In the genomic region with DNA sequence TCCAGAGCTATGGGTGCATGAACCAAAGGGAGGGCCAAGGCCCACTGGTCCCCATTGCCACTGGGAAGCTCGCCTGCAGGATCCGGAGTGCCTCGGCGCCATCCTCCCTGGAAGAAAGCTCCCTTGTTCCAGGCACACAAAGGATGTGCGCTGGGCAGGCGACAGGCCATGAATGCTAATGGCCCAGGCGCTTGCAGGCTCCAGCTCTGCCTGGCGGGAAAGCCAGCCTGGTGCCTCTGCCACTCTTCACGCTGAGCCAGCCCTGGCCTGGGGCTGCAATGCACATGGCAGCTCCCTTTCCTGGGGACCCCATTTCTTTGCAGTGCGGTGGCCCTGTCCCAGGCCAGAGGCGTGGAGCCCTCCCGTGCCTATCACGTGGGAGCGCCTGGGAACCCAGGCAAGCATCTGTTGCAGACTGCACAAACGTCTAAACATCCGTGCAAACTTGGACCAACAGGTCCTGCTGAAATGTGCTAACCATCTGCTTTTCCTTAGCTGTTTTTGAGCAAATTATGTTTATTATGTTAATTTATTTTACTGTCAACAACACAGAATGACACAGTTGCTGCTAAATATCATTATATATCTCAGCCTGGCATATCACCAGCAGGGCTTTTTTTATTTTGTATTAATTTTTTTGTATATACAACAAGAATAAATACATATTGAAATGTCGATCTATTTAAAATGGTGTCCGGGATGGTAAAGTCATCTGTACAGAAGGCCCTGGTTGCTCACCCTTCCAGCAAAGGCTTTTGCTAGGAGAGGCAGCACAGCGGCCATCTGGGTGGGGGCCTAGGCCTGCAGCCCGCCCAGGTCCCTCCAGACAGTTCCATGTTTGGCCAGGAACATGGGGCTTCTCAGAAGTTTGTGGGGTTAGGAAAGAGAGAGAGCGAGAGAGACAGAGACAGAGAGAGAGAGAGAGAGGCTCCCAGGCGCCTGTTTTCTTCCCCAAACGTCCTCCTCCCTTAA, we compare ENCODE assay signal across 12 cellular contexts.
DNase-seq lines count a peak whose midpoint lies in the region; TF ChIP-seq lines count a peak whose summit lies in the region.
"Had no signal": no experiment of that assay in that cellular context is flagged by ENCODE, and none has a peak within 500 bp of the region (broad histone marks: within the 10 kb centered on the region; RNA-seq: fewer than 3 reads in every experiment).

No MANE protein-coding gene starts in this region.

- H3K27ac ChIP-seq in left ventricle myocardium inferior (replicated peaks) (peak overlapping the region; percentile 97), urinary bladder (ENCODE audit: low read depth) (peak overlapping the region; percentile 53), brain microvascular endothelial cell (no peak overlapping the region)

- TF ChIP-seq CTCF in left ventricle myocardium inferior (IDR thresholded peaks at IDR 0.05; ENCODE audit: borderline replicate concordance) (no peak), brain microvascular endothelial cell (IDR thresholded peaks at IDR 0.05; ENCODE audit: low read depth, low read length, missing control alignments) (no peak)

- DNase-seq in left ventricle myocardium inferior, result no peak
- no peak for DNase-seq in cardiac septum (ENCODE audit: low spot score)
- peak; percentile 38 for DNase-seq in cerebellum (ENCODE audit: low spot score)
- no peak for DNase-seq in HuH-7.5 (ENCODE audit: low spot score)
- no peak for DNase-seq in AML-193 (lab: John Stamatoyannopoulos, UW)
- no peak for DNase-seq in brain microvascular endothelial cell
- DNase-seq: kidney glomerular epithelial cell, NCI-H146, T-helper 9 cell had no signal

- H3K9me3 ChIP-seq in left ventricle myocardium inferior (replicated peaks) (no peaks in the 10 kb centered on the region), mucosa of stomach (ENCODE audit: control insufficient read depth, low read length) (no peaks in the 10 kb centered on the region)
- H3K9me3 ChIP-seq: upper lobe of left lung had no signal

- H3K4me3 ChIP-seq in left ventricle myocardium inferior, result no peak overlapping the region
- no peak overlapping the region for H3K4me3 ChIP-seq in mucosa of stomach (ENCODE audit: low read length)
- H3K4me3 ChIP-seq in urinary bladder (ENCODE audit: low read depth, low read length), result no peak overlapping the region
- H3K4me3 ChIP-seq in brain microvascular endothelial cell (ENCODE audit: low read depth, low read length), result no peak overlapping the region
- H3K4me3 ChIP-seq: upper lobe of left lung had no signal

- in situ Hi-C loops in brain microvascular endothelial cell (cut with HindIII; ENCODE audit: low pct_ligation_motif_present, low sequenced_read_pairs), result no loop called here

- H3K27me3 ChIP-seq in left ventricle myocardium inferior (ENCODE audit: low read depth), result no peaks in the 10 kb centered on the region
- H3K27me3 ChIP-seq in mucosa of stomach (ENCODE audit: control insufficient read depth, insufficient read depth, low read length), result no peaks in the 10 kb centered on the region
- no peaks in the 10 kb centered on the region for H3K27me3 ChIP-seq in brain microvascular endothelial cell (replicated peaks)
- H3K27me3 ChIP-seq: upper lobe of left lung had no signal

- H3K9ac ChIP-seq in mucosa of stomach (ENCODE audit: low read length), result peak overlapping the region; percentile 46

- 78% methylated on average over 23 of the region's 23 CpGs for WGBS in urinary bladder

- H3K36me3 ChIP-seq in left ventricle myocardium inferior (no peaks in the 10 kb centered on the region), mucosa of stomach (ENCODE audit: control insufficient read depth, insufficient read depth, low read length) (no peaks in the 10 kb centered on the region), urinary bladder (ENCODE audit: insufficient read depth) (no peaks in the 10 kb centered on the region), brain microvascular endothelial cell (replicated peaks) (no peaks in the 10 kb centered on the region)
- H3K36me3 ChIP-seq: upper lobe of left lung had no signal

- intact Hi-C loops in left ventricle myocardium inferior (cut with micrococcal nuclease), result loop anchor here (10.0 kb wide), 2 partner anchors 253 to 713 kb away; a partner anchor contains a TSS
- intact Hi-C loops in cardiac septum (cut with DNase I), result loop anchor here (5.0 kb wide), 1 partner anchor 915 kb away; no protein-coding TSS in a partner anchor

- H3K4me1 ChIP-seq in left ventricle myocardium inferior (peaks cover 26% of the 10 kb centered on the region), mucosa of stomach (ENCODE audit: control insufficient read depth, insufficient read depth, low read length) (peaks cover 24% of the 10 kb centered on the region), urinary bladder (ENCODE audit: insufficient read depth) (no peaks in the 10 kb centered on the region)
